In genomic region chr17:45131616-45132301, GRCh38 we compare ENCODE assay signal across 8 cellular contexts. TPM values are rescaled to one million over a fixed set of nuclear protein-coding genes. Genes with fewer than 3 reads are reported as not detected.
DNase-seq lines count a peak whose midpoint lies in the region; ATAC-seq and TF ChIP-seq lines count a peak whose summit lies in the region.

No MANE protein-coding gene starts in this region.

- in situ Hi-C loops in astrocyte of the spinal cord (cut with HindIII; ENCODE audit: low sequenced_read_pairs): no loop called here

- no peaks in the 10 kb centered on the region for H3K27me3 ChIP-seq in SJCRH30

- H3K27ac ChIP-seq in SJCRH30: no peak overlapping the region; the same call in 1 of the 2 replicates

- DNase-seq in NCI-H524 (lab: John Stamatoyannopoulos, UW) (peak; percentile 71), NCI-H524 treated with DMSO at 0.1 percent for 48 hours (lab: John Stamatoyannopoulos, UW) (no peak), SJCRH30 (peak; percentile 70 to 71), astrocyte of the spinal cord (ENCODE audit: low read depth, low spot score) (no peak), iPS-NIHi7 (ENCODE audit: extremely low spot score) (peak; percentile 73), superior temporal gyrus (ENCODE audit: extremely low spot score) (no peak)
- DNase-seq in stimulated activated CD4-positive, alpha-beta T cell treated with anti-CD3 and anti-CD28 coated beads, Interleukin-15, amount 100 ng/mL, for 24 hours: peak; percentile 71

- TF ChIP-seq CTCF in astrocyte of the spinal cord (IDR thresholded peaks at IDR 0.05; ENCODE audit: low read depth, low read length): peak; percentile 85

- H3K36me3 ChIP-seq in SJCRH30: no peaks in the 10 kb centered on the region

- H3K9me3 ChIP-seq in SJCRH30 (replicated peaks): no peaks in the 10 kb centered on the region

- ATAC-seq in GM19023 (IDR thresholded peaks at IDR 0.05; ENCODE audit: unreplicated experiment): no peak

- peaks cover 26% of the 10 kb centered on the region for H3K4me1 ChIP-seq in SJCRH30

- H3K4me3 ChIP-seq in SJCRH30 (peak overlapping the region; percentile 73), astrocyte of the spinal cord (ENCODE audit: low read depth, low read length) (peak overlapping the region; percentile 87)

RNA-seq across cellular contexts. Expression of gene PLCD3, which starts 0.6 kb away (rescaled TPM):
- total RNA-seq in SJCRH30 (2014; rRNA removed; shearing (Covaris generic)): 5.8 and 8.2 TPM in 2 replicates

RNA-seq across cellular contexts. Expression of gene ACBD4, which starts 3.7 kb away (rescaled TPM):
- total RNA-seq in SJCRH30 (2014; rRNA removed; shearing (Covaris generic)): 0.33 and 0.61 TPM in 2 replicates

RNA-seq across cellular contexts. Expression of gene HEXIM1, which starts 16.5 kb away (rescaled TPM):
- 9.7 and 10.5 TPM in 2 replicates for total RNA-seq in SJCRH30 (2014; rRNA removed; shearing (Covaris generic))

RNA-seq across cellular contexts. Expression of gene HEXIM2, which starts 29.9 kb away (rescaled TPM):
- total RNA-seq in SJCRH30 (2014; rRNA removed; shearing (Covaris generic)): 6.2 and 6.3 TPM in 2 replicates

Comparison
In these comparisons a context has a peak if more than half of its experiments do, and no peak if none do; other contexts are left out.
1. DNase-seq: peak in NCI-H524 (2 of 2), SJCRH30 (2 of 2), iPS-NIHi7 (single experiment) and stimulated activated CD4-positive, alpha-beta T cell treated with anti-CD3 and anti-CD28 coated beads, Interleukin-15, amount 100 ng/mL, for 24 hours (single experiment); none in NCI-H524 treated with DMSO at 0.1 percent for 48 hours (single experiment), astrocyte of the spinal cord (single experiment) and superior temporal gyrus (single experiment).